In the genomic region with DNA sequence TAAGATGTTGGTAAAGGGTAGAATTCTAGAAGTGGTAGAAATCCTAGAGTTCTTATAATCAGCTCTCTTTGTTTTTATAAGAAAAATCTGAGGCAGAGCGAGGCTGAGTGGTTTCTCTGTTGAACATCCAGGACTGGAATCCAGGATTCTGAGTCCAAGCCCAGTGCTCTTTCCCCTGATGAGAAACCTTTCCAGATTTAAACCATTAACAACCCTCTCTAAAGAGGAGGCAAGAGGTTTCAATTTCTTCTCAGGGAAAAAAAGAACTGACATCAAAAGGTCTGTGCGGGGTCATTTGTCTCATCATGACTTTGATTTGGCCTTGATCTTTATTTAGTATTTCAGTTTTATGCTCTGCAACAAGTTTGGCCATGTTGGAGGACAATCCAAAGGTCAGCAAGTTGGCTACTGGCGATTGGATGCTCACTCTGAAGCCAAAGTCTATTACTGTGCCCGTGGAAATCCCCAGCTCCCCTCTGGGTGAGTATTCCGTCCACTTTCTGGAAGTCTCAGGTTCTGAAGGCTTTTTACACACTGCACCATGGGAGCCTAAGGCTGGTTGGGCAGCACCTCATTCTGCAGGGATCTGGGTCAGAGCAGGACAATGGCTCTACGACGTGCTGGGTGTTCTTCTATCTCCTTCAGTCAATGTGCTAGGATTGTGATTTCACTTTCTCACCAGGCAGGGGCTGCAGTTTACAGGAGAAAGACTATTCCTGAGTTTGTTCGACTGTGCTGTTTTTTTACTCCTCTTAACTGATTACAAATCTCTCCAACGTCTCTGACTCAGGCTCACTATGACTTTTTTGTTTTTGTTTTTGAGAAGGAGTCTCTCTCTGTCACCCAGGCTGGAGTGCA, we compare ENCODE assay signal across 12 cellular contexts. TPM values are rescaled to one million over a fixed set of nuclear protein-coding genes. Genes with fewer than 3 reads are reported as not detected.
DNase-seq lines count a peak whose midpoint lies in the region; ATAC-seq and TF ChIP-seq lines count a peak whose summit lies in the region.
"Had no signal": no experiment of that assay in that cellular context is flagged by ENCODE, and none has a peak within 500 bp of the region (broad histone marks: within the 10 kb centered on the region; RNA-seq: fewer than 3 reads in every experiment).

No MANE protein-coding gene starts in this region.

- H3K9ac ChIP-seq in skeletal muscle satellite cell (ENCODE audit: low read depth, low read length) = peak overlapping the region; percentile 0
- H3K9ac ChIP-seq: KMS-11 had no signal

- ATAC-seq in SK-N-SH treated with all-trans-retinoic acid at 6 μM for 48 hours (peak; percentile 59), HG02981 (IDR thresholded peaks at IDR 0.05; ENCODE audit: unreplicated experiment) (no peak), GM18867 (IDR thresholded peaks at IDR 0.05; ENCODE audit: unreplicated experiment) (no peak)

- H3K9me3 ChIP-seq in skeletal muscle satellite cell (replicated peaks; ENCODE audit: low read length) = no peaks in the 10 kb centered on the region

- H3K4me3 ChIP-seq in skeletal muscle satellite cell (ENCODE audit: low read length) = no peak overlapping the region

- H3K4me2 ChIP-seq in skeletal muscle satellite cell (ENCODE audit: low read length) = peak overlapping the region; percentile 11
- H3K4me2 ChIP-seq: KMS-11 had no signal

- H3K4me1 ChIP-seq in skeletal muscle satellite cell (ENCODE audit: control insufficient read depth, insufficient read depth, low read length) = peaks cover 27% of the 10 kb centered on the region

- no peaks in the 10 kb centered on the region for H3K36me3 ChIP-seq in skeletal muscle satellite cell (ENCODE audit: insufficient read depth, low read length)

- H3K27me3 ChIP-seq in skeletal muscle satellite cell (ENCODE audit: control insufficient read depth, insufficient read depth, low read length) = no peaks in the 10 kb centered on the region

- peak; percentile 58 for DNase-seq in EL
- peak; percentile 70 for DNase-seq in fibroblast of gingiva (ENCODE audit: low read depth)
- no peak for DNase-seq in NCI-H82 treated with DMSO at 0.1 percent for 48 hours (lab: John Stamatoyannopoulos, UW; ENCODE audit: unreplicated experiment)
- no peak for DNase-seq in HuH-7 (ENCODE audit: low spot score)
- DNase-seq: activated B cell treated with CpG ODN at 0.5 μM for 24 hours; NCI-H2227 treated with DMSO at 0.1 percent for 48 hours; stimulated activated CD4-positive, alpha-beta T cell treated with anti-CD3 and anti-CD28 coated beads, Interleukin-2, amount 100 ng/mL, for 24 hours had no signal

TF ChIP-seq in SK-N-SH treated with all-trans-retinoic acid at 6 μM for 48 hours, 23 proteins besides CTCF, POLR2A, EP300 and RAD21:
- TF ChIP-seq, protein P1, sequence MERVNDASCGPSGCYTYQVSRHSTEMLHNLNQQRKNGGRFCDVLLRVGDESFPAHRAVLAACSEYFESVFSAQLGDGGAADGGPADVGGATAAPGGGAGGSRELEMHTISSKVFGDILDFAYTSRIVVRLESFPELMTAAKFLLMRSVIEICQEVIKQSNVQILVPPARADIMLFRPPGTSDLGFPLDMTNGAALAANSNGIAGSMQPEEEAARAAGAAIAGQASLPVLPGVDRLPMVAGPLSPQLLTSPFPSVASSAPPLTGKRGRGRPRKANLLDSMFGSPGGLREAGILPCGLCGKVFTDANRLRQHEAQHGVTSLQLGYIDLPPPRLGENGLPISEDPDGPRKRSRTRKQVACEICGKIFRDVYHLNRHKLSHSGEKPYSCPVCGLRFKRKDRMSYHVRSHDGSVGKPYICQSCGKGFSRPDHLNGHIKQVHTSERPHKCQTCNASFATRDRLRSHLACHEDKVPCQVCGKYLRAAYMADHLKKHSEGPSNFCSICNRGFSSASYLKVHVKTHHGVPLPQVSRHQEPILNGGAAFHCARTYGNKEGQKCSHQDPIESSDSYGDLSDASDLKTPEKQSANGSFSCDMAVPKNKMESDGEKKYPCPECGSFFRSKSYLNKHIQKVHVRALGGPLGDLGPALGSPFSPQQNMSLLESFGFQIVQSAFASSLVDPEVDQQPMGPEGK (CRISPR knock-in tag; IDR thresholded peaks at IDR 0.05; ENCODE audit: borderline replicate concordance) = no peak
- TF ChIP-seq ZNF70 (CRISPR knock-in tag; IDR thresholded peaks at IDR 0.05) (no peak), TCF4 (CRISPR knock-in tag; IDR thresholded peaks at IDR 0.05; ENCODE audit: borderline replicate concordance) (no peak), GLIS3 (CRISPR knock-in tag; IDR thresholded peaks at IDR 0.05) (no peak), ZC3H10 (CRISPR knock-in tag; IDR thresholded peaks at IDR 0.05) (no peak), ARNTL (CRISPR knock-in tag; IDR thresholded peaks at IDR 0.05; ENCODE audit: borderline replicate concordance, low read depth) (no peak), CSDC2 (CRISPR knock-in tag; IDR thresholded peaks at IDR 0.05) (no peak), PPARA (CRISPR knock-in tag; IDR thresholded peaks at IDR 0.05; ENCODE audit: borderline replicate concordance) (no peak), BACH2 (CRISPR knock-in tag; IDR thresholded peaks at IDR 0.05; ENCODE audit: borderline replicate concordance) (no peak), ZFP30 (CRISPR knock-in tag; IDR thresholded peaks at IDR 0.05) (no peak)
- TF ChIP-seq, protein P2, sequence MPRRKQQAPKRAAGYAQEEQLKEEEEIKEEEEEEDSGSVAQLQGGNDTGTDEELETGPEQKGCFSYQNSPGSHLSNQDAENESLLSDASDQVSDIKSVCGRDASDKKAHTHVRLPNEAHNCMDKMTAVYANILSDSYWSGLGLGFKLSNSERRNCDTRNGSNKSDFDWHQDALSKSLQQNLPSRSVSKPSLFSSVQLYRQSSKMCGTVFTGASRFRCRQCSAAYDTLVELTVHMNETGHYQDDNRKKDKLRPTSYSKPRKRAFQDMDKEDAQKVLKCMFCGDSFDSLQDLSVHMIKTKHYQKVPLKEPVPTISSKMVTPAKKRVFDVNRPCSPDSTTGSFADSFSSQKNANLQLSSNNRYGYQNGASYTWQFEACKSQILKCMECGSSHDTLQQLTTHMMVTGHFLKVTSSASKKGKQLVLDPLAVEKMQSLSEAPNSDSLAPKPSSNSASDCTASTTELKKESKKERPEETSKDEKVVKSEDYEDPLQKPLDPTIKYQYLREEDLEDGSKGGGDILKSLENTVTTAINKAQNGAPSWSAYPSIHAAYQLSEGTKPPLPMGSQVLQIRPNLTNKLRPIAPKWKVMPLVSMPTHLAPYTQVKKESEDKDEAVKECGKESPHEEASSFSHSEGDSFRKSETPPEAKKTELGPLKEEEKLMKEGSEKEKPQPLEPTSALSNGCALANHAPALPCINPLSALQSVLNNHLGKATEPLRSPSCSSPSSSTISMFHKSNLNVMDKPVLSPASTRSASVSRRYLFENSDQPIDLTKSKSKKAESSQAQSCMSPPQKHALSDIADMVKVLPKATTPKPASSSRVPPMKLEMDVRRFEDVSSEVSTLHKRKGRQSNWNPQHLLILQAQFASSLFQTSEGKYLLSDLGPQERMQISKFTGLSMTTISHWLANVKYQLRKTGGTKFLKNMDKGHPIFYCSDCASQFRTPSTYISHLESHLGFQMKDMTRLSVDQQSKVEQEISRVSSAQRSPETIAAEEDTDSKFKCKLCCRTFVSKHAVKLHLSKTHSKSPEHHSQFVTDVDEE (CRISPR knock-in tag; IDR thresholded peaks at IDR 0.05) = no peak
- TF ChIP-seq, protein P3, sequence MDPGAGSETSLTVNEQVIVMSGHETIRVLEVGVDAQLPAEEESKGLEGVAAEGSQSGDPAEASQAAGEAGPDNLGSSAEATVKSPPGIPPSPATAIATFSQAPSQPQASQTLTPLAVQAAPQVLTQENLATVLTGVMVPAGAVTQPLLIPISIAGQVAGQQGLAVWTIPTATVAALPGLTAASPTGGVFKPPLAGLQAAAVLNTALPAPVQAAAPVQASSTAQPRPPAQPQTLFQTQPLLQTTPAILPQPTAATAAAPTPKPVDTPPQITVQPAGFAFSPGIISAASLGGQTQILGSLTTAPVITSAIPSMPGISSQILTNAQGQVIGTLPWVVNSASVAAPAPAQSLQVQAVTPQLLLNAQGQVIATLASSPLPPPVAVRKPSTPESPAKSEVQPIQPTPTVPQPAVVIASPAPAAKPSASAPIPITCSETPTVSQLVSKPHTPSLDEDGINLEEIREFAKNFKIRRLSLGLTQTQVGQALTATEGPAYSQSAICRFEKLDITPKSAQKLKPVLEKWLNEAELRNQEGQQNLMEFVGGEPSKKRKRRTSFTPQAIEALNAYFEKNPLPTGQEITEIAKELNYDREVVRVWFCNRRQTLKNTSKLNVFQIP (CRISPR knock-in tag; IDR thresholded peaks at IDR 0.05; ENCODE audit: borderline replicate concordance, low read depth) = no peak

RNA-seq across cellular contexts. Expression of a gene that starts 18.9 kb away (rescaled TPM):
- total RNA-seq in skeletal muscle satellite cell (2012; rRNA removed) = 259 and 323 TPM in 2 replicates

RNA-seq across cellular contexts. Expression of a gene that starts 38.1 kb away (rescaled TPM):
- total RNA-seq in skeletal muscle satellite cell (2012; rRNA removed) = 9.1 and 14.2 TPM in 2 replicates

Comparison
In these comparisons a context has a peak if more than half of its experiments do, and no peak if none do; other contexts are left out.
1. DNase-seq: peak in EL (single experiment) and fibroblast of gingiva (single experiment); none in NCI-H82 treated with DMSO at 0.1 percent for 48 hours (single experiment) and HuH-7 (single experiment).